In genomic region chr19:10278935-10279334, GRCh38 we compare ENCODE assay signal across 2 cellular contexts.
TF ChIP-seq lines count a peak whose summit lies in the region.

No MANE protein-coding gene starts in this region.

TF ChIP-seq in GM12891, 5 proteins besides CTCF, POLR2A, EP300 and RAD21:
- no peak for TF ChIP-seq POU2F2 (IDR thresholded peaks at IDR 0.05; ENCODE audit: low read depth, low read length)
- peak; percentile 50; the same call in 1 of the 2 replicates for TF ChIP-seq POLR2AphosphoS5 (IDR thresholded peaks at IDR 0.05; ENCODE audit: low read depth, low read length)
TF ChIP-seq in GM12891: peak in this region for 1.

TF ChIP-seq in K562, 482 proteins besides CTCF, POLR2A, EP300 and RAD21:
- TF ChIP-seq ZNF121 (CRISPR knock-in tag; conservative IDR thresholded peaks at IDR 0.05) (0 out of 2 replicates have a peak, but pooled peaks have one; percentile 12), CHD1 (IDR thresholded peaks at IDR 0.05; ENCODE audit: low read length) (no peak), CREB5 (CRISPR knock-in tag; IDR thresholded peaks at IDR 0.05) (no peak), ZNF76 (CRISPR knock-in tag; IDR thresholded peaks at IDR 0.05; ENCODE audit: borderline replicate concordance) (no peak), TEAD2 (tag; IDR thresholded peaks at IDR 0.05) (no peak)
TF ChIP-seq in K562: peak in this region for 1.
